ENCODE assay signal across 20 cellular contexts in the genomic region with DNA sequence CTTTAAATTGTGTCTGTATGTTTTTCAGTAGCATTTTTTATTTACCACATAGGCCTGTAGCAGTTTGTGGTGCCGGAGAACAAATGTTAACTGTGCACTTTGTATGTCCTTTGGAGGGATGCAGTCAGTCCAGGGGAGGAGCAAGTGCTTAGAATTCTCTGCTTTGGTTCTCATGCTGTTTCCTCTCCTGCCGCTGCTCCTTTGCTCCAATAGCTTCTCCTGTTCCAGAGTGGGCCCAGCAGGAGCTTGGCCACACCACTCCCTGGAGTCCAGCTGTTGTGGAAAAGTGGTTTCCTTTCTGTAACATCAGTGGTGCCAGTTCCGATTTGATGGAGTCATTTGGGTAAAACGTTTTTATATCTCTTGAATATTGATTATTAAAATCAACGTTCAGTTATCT.
"Had no signal": no experiment of that assay in that cellular context is flagged by ENCODE, and none has a peak within 500 bp of the region (broad histone marks: within the 10 kb centered on the region; RNA-seq: fewer than 3 reads in every experiment).

No MANE protein-coding gene starts in this region.

- H3K27ac ChIP-seq: dorsolateral prefrontal cortex, left lung, psoas muscle, skin epidermis, vagina had no signal

- H3K27me3 ChIP-seq: left lung, vagina had no signal

- DNase-seq: activated CD4-positive, alpha-beta T cell treated with anti-CD3 and anti-CD28 coated beads, Interleukin-2, amount 10 ng/mL, durations not matched to agents 7 days and 5 days; activated CD8-positive, alpha-beta memory T cell treated with anti-CD3 and anti-CD28 coated beads, Interleukin-2, amount 50 U/mL, for 4 hours; activated effector memory CD4-positive, alpha-beta T cell treated with Interleukin-2 at 50 U/mL for 16 hours; activated naive CD4-positive, alpha-beta T cell treated with anti-CD3 and anti-CD28 coated beads, Interleukin-2, amount 50 U/mL, for 16 hours; activated T-cell treated with anti-CD3 and anti-CD28 coated beads, Interleukin-2, amount 50 U/mL, for 4 hours; dorsolateral prefrontal cortex; foreskin melanocyte; hypothalamus; kidney; left lung; mammary epithelial cell; midbrain; psoas muscle; right cardiac atrium; stimulated activated CD4-positive, alpha-beta T cell treated with anti-CD3 and anti-CD28 coated beads, Interleukin-4, amount 100 ng/mL, for 1 hour; stimulated activated naive CD8-positive, alpha-beta T cell treated with anti-CD3 and anti-CD28 coated beads, Interleukin-15, amount 100 ng/mL, for 72 hours; trophoblast cell had no signal

- H3K9me3 Mint-ChIP-seq: activated CD4-positive, alpha-beta T cell treated with anti-CD3 and anti-CD28 coated beads, Interleukin-2, amount 10 ng/mL, durations not matched to agents 7 days and 5 days; activated T-cell treated with anti-CD3 and anti-CD28 coated beads, Interleukin-2, amount 50 U/mL, for 4 hours; stimulated activated naive CD8-positive, alpha-beta T cell treated with anti-CD3 and anti-CD28 coated beads, Interleukin-15, amount 100 ng/mL, for 72 hours; T-helper 1 cell treated with Interleukin-12 subunit alpha and Interleukin-12 subunit beta and Interleukin-4 antibody, amounts not matched to agents 30 μg/mL and 1 μg/mL, for 36 hours had no signal

- H3K27ac Mint-ChIP-seq: activated CD4-positive, alpha-beta T cell treated with anti-CD3 and anti-CD28 coated beads, Interleukin-2, amount 10 ng/mL, durations not matched to agents 7 days and 5 days; stimulated activated naive CD8-positive, alpha-beta T cell treated with anti-CD3 and anti-CD28 coated beads, Interleukin-15, amount 100 ng/mL, for 72 hours; T-helper 1 cell treated with Interleukin-12 subunit alpha and Interleukin-12 subunit beta and Interleukin-4 antibody, amounts not matched to agents 30 μg/mL and 1 μg/mL, for 36 hours had no signal

- H3K4me1 ChIP-seq: left lung, psoas muscle, vagina had no signal

- ATAC-seq: activated T-cell treated with anti-CD3 and anti-CD28 coated beads, Interleukin-2, amount 50 U/mL, for 4 hours; left lung; psoas muscle; right cardiac atrium; stimulated activated naive CD8-positive, alpha-beta T cell treated with anti-CD3 and anti-CD28 coated beads, Interleukin-15, amount 100 ng/mL, for 72 hours had no signal

- H3K4me1 Mint-ChIP-seq: stimulated activated naive CD8-positive, alpha-beta T cell treated with anti-CD3 and anti-CD28 coated beads, Interleukin-15, amount 100 ng/mL, for 72 hours had no signal

- H3K9me3 ChIP-seq: left lung, psoas muscle, vagina had no signal

- H3K36me3 ChIP-seq: vagina had no signal

- H3K27me3 Mint-ChIP-seq: activated CD4-positive, alpha-beta T cell treated with anti-CD3 and anti-CD28 coated beads, Interleukin-2, amount 10 ng/mL, durations not matched to agents 7 days and 5 days; stimulated activated naive CD8-positive, alpha-beta T cell treated with anti-CD3 and anti-CD28 coated beads, Interleukin-15, amount 100 ng/mL, for 72 hours had no signal

- H3K4me3 ChIP-seq: dorsolateral prefrontal cortex, left lung, psoas muscle, skin epidermis, vagina had no signal

- H3K4me3 Mint-ChIP-seq: activated CD4-positive, alpha-beta T cell treated with anti-CD3 and anti-CD28 coated beads, Interleukin-2, amount 10 ng/mL, durations not matched to agents 7 days and 5 days; activated T-cell treated with anti-CD3 and anti-CD28 coated beads, Interleukin-2, amount 50 U/mL, for 4 hours; stimulated activated naive CD8-positive, alpha-beta T cell treated with anti-CD3 and anti-CD28 coated beads, Interleukin-15, amount 100 ng/mL, for 72 hours; T-helper 1 cell treated with Interleukin-12 subunit alpha and Interleukin-12 subunit beta and Interleukin-4 antibody, amounts not matched to agents 30 μg/mL and 1 μg/mL, for 36 hours had no signal
